ENCODE assay signal across 29 cellular contexts in the genomic region with DNA sequence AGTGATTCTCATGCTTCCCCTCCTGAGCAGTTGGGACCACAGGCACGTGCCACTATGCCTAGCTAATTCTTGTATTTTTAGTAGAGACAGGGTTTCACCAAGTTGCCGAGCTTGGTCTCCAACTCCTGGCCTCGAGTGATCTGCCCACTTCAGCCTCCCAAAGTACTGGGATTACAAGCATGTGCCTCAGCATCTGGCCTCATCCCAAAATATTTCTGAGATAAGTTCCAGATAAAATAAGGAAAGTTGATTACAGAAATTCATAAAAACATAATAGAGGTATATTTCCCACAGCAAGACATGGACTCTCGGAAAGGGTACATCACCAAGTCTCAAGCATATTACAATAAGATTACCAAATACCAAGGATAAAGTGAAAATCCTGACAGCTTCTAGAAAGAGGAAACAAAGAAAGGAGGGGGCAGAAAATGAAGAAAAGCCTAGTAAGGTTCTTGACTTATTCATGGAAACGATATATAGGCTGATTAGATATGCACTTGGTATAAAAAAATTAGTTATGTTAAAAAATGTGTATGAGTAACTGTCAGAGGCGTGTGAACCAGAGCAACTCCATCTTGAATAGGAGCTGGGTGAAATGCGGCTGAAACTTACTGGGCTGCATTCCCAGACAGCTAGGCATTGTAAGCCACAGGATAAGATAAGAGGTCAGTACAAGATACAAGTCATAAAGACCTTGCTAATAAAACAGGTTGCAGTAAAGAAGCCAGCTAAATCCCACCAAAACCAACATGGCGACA. TPM values are rescaled to one million over a fixed set of nuclear protein-coding genes. Genes with fewer than 3 reads are reported as not detected.
"Had no signal": no experiment of that assay in that cellular context is flagged by ENCODE, and none has a peak within 500 bp of the region (broad histone marks: within the 10 kb centered on the region; RNA-seq: fewer than 3 reads in every experiment).

No MANE protein-coding gene starts in this region.

- H3K27me3 ChIP-seq: heart right ventricle, left lung, right lobe of liver, thyroid gland had no signal

- H3K4me1 Mint-ChIP-seq: activated CD4-positive, alpha-beta T cell treated with anti-CD3 and anti-CD28 coated beads, Interleukin-2, amount 10 ng/mL, durations not matched to agents 24 days and 14 days; activated naive CD8-positive, alpha-beta T cell treated with anti-CD3 and anti-CD28 coated beads, Interleukin-2, amount 50 U/mL, for 24 hours; activated T-helper 17 cell treated with anti-CD3 and anti-CD28 coated beads, Interleukin-2, amount 50 U/mL, for 72 hours; stimulated activated memory B cell treated with anti-CD40 and anti-IgM and Interleukin-4, amounts not matched to agents 10 μg/mL and 1 μg/mL and 100 μg/mL, for 72 hours; stimulated activated naive CD8-positive, alpha-beta T cell treated with anti-CD3 and anti-CD28 coated beads, Interleukin-15, amount 100 ng/mL, for 72 hours had no signal

- H3K9me3 Mint-ChIP-seq: activated CD4-positive, alpha-beta T cell treated with anti-CD3 and anti-CD28 coated beads, Interleukin-2, amount 10 ng/mL, durations not matched to agents 24 days and 14 days; activated T-cell treated with anti-CD3 and anti-CD28 coated beads, Interleukin-2, amount 50 U/mL, for 4 hours; activated T-helper 17 cell treated with anti-CD3 and anti-CD28 coated beads, Interleukin-2, amount 50 U/mL, for 72 hours; natural killer cell treated with Interleukin-12 subunit alpha and Interleukin-12 subunit beta and Interleukin-15 and Interleukin-18, amount 100 ng/mL, for 72 hours; T-helper 1 cell treated with Interleukin-12 subunit alpha and Interleukin-12 subunit beta and Interleukin-4 antibody, amounts not matched to agents 30 μg/mL and 1 μg/mL, for 36 hours had no signal

- H3K36me3 Mint-ChIP-seq: activated CD4-positive, alpha-beta memory T cell treated with anti-CD3 and anti-CD28 coated beads for 36 hours; natural killer cell treated with Interleukin-12 subunit alpha and Interleukin-12 subunit beta and Interleukin-15 and Interleukin-18, amount 100 ng/mL, for 72 hours; stimulated activated memory B cell treated with anti-CD40 and anti-IgM and Interleukin-4, amounts not matched to agents 10 μg/mL and 1 μg/mL and 100 μg/mL, for 72 hours had no signal

- H3K4me1 ChIP-seq: left lung, lower lobe of right lung, right lobe of liver, thyroid gland had no signal

- ATAC-seq: activated naive CD8-positive, alpha-beta T cell treated with anti-CD3 and anti-CD28 coated beads, Interleukin-2, amount 50 U/mL, for 24 hours; activated T-cell treated with anti-CD3 and anti-CD28 coated beads, Interleukin-2, amount 50 U/mL, for 4 hours; activated T-helper 17 cell treated with anti-CD3 and anti-CD28 coated beads, Interleukin-2, amount 50 U/mL, for 72 hours; heart right ventricle; left lung; lower lobe of right lung; mucosa of descending colon; natural killer cell treated with Interleukin-12 subunit alpha and Interleukin-12 subunit beta and Interleukin-15 and Interleukin-18, amount 100 ng/mL, for 72 hours; right lobe of liver; stimulated activated memory B cell treated with anti-CD40 and anti-IgM and Interleukin-4, amounts not matched to agents 10 μg/mL and 1 μg/mL and 100 μg/mL, for 72 hours; stimulated activated naive CD8-positive, alpha-beta T cell treated with anti-CD3 and anti-CD28 coated beads, Interleukin-15, amount 100 ng/mL, for 72 hours had no signal

- H3K36me3 ChIP-seq: heart right ventricle, left lung, lower lobe of right lung, right lobe of liver, thyroid gland, WERI-Rb-1 had no signal

- DNase-seq: activated CD4-positive, alpha-beta memory T cell treated with anti-CD3 and anti-CD28 coated beads for 36 hours; activated CD4-positive, alpha-beta T cell treated with anti-CD3 and anti-CD28 coated beads, Interleukin-2, amount 10 ng/mL, durations not matched to agents 24 days and 14 days; activated CD4-positive, CD25-positive, alpha-beta regulatory T cell treated with anti-CD3 and anti-CD28 coated beads, Interleukin-2, amount 50 U/mL, for 72 hours; activated gamma-delta T cell treated with Interleukin-2 at 50 U/mL for 16 hours; activated naive CD4-positive, alpha-beta T cell treated with anti-CD3 and anti-CD28 coated beads, Interleukin-2, amount 50 U/mL, for 16 hours; activated naive CD8-positive, alpha-beta T cell treated with anti-CD3 and anti-CD28 coated beads, Interleukin-2, amount 50 U/mL, for 24 hours; activated T-cell treated with anti-CD3 and anti-CD28 coated beads, Interleukin-2, amount 50 U/mL, for 4 hours; anterior cingulate cortex; central memory CD4-positive, alpha-beta T cell; foreskin melanocyte; heart right ventricle; left lung; lower lobe of right lung; mucosa of descending colon; right lobe of liver; stimulated activated CD4-positive, alpha-beta T cell treated with anti-CD3 and anti-CD28 coated beads, Interleukin-4, amount 100 ng/mL, for 4 hours; stimulated activated CD8-positive, alpha-beta memory T cell treated with anti-CD3 and anti-CD28 coated beads, Interleukin-4, amount 100 ng/mL, for 48 hours; stimulated activated naive CD8-positive, alpha-beta T cell treated with anti-CD3 and anti-CD28 coated beads, Interleukin-15, amount 100 ng/mL, for 72 hours; substantia nigra; SW 1271; T-helper 9 cell; thyroid gland; WERI-Rb-1 had no signal

- H3K27me3 Mint-ChIP-seq: progenitor cell of endocrine pancreas had no signal

- H3K4me3 ChIP-seq: heart right ventricle, left lung, lower lobe of right lung, mucosa of descending colon, right lobe of liver, thyroid gland had no signal

- H3K27ac ChIP-seq: heart right ventricle, left lung, lower lobe of right lung, right lobe of liver, thyroid gland, WERI-Rb-1 had no signal

- H3K9me3 ChIP-seq: heart right ventricle, left lung, lower lobe of right lung, mucosa of descending colon, right lobe of liver, thyroid gland had no signal

- H3K4me3 Mint-ChIP-seq: activated CD4-positive, alpha-beta memory T cell treated with anti-CD3 and anti-CD28 coated beads for 36 hours; activated CD4-positive, alpha-beta T cell treated with anti-CD3 and anti-CD28 coated beads, Interleukin-2, amount 10 ng/mL, durations not matched to agents 24 days and 14 days; activated naive CD8-positive, alpha-beta T cell treated with anti-CD3 and anti-CD28 coated beads, Interleukin-2, amount 50 U/mL, for 24 hours; activated T-cell treated with anti-CD3 and anti-CD28 coated beads, Interleukin-2, amount 50 U/mL, for 4 hours; activated T-helper 17 cell treated with anti-CD3 and anti-CD28 coated beads, Interleukin-2, amount 50 U/mL, for 72 hours; natural killer cell treated with Interleukin-12 subunit alpha and Interleukin-12 subunit beta and Interleukin-15 and Interleukin-18, amount 100 ng/mL, for 72 hours; stimulated activated memory B cell treated with anti-CD40 and anti-IgM and Interleukin-4, amounts not matched to agents 10 μg/mL and 1 μg/mL and 100 μg/mL, for 72 hours; stimulated activated naive CD8-positive, alpha-beta T cell treated with anti-CD3 and anti-CD28 coated beads, Interleukin-15, amount 100 ng/mL, for 72 hours; T-helper 1 cell treated with Interleukin-12 subunit alpha and Interleukin-12 subunit beta and Interleukin-4 antibody, amounts not matched to agents 30 μg/mL and 1 μg/mL, for 36 hours had no signal

- H3K27ac Mint-ChIP-seq: activated CD4-positive, alpha-beta memory T cell treated with anti-CD3 and anti-CD28 coated beads for 36 hours; activated CD4-positive, alpha-beta T cell treated with anti-CD3 and anti-CD28 coated beads, Interleukin-2, amount 10 ng/mL, durations not matched to agents 24 days and 14 days; activated naive CD8-positive, alpha-beta T cell treated with anti-CD3 and anti-CD28 coated beads, Interleukin-2, amount 50 U/mL, for 24 hours; activated T-helper 17 cell treated with anti-CD3 and anti-CD28 coated beads, Interleukin-2, amount 50 U/mL, for 72 hours; natural killer cell treated with Interleukin-12 subunit alpha and Interleukin-12 subunit beta and Interleukin-15 and Interleukin-18, amount 100 ng/mL, for 72 hours; progenitor cell of endocrine pancreas; stimulated activated memory B cell treated with anti-CD40 and anti-IgM and Interleukin-4, amounts not matched to agents 10 μg/mL and 1 μg/mL and 100 μg/mL, for 72 hours; stimulated activated naive CD8-positive, alpha-beta T cell treated with anti-CD3 and anti-CD28 coated beads, Interleukin-15, amount 100 ng/mL, for 72 hours; T-helper 1 cell treated with Interleukin-12 subunit alpha and Interleukin-12 subunit beta and Interleukin-4 antibody, amounts not matched to agents 30 μg/mL and 1 μg/mL, for 36 hours had no signal

RNA-seq across cellular contexts. Expression of gene IQUB, which starts 35.0 kb away (rescaled TPM):
- total RNA-seq: activated CD4-positive, alpha-beta T cell treated with anti-CD3 and anti-CD28 coated beads, Interleukin-2, amount 10 ng/mL, durations not matched to agents 24 days and 14 days; endothelial cell of umbilical vein had no signal
